26 cellular contexts compared by ENCODE assay signal in the genomic region with DNA sequence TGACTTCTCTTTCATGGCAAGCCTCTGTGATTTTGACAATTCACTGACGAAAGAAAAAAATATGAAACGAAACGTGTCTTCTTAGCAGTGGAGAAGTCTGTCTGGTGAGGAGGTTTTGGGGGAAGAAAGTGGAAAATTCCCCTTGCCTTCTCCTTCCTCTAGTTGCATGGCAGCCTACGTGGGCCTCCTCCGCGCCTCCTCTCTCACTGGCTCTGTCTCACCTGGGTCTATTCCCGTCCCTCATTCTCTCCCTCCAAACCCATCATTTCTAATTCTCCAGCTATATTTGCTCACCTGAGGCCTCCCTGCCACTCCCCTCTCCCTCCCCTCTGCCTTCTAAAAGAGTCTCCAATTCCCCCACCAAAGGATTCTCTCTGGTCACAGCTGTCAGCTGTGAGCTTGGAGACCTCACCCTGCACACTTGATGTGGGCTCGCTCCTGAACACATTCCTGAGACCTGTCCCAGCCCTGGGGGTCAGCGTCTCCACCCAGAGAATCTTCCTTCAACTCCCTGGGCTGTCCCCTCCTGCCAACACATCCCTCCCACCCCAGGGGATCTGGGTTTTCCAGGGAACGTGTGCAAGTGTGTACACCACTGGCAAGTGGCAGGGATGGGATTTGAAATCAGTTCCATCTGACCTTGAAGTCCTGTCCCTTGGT.
"Had no signal": no experiment of that assay in that cellular context is flagged by ENCODE, and none has a peak within 500 bp of the region (broad histone marks: within the 10 kb centered on the region; RNA-seq: fewer than 3 reads in every experiment).

No MANE protein-coding gene starts in this region.

- H3K9me3 ChIP-seq: body of pancreas, heart right ventricle, left ventricle myocardium inferior, thoracic aorta, uterus had no signal

- H3K27ac Mint-ChIP-seq: activated naive CD4-positive, alpha-beta T cell treated with anti-CD3 and anti-CD28 coated beads, Interleukin-2, amount 50 U/mL, for 72 hours; activated T-helper 2 cell treated with anti-CD3 and anti-CD28 coated beads, Interferon-gamma antibody, Interleukin-2, Interleukin-4, amounts not matched to agents 10 μg/mL and 5 μg/mL and 100 μg/mL, durations not matched to agents 14 hours and 24 hours and 36 hours; effector memory CD8-positive, alpha-beta T cell; natural killer cell; stimulated activated effector memory CD8-positive, alpha-beta T cell treated with anti-CD3 and anti-CD28 coated beads, Interleukin-12 subunit alpha, Interleukin-12 subunit beta, amount 100 ng/mL, for 72 hours; stimulated activated naive CD8-positive, alpha-beta T cell treated with anti-CD3 and anti-CD28 coated beads, Interleukin-15, Interleukin-2, amounts not matched to agents 100 ng/mL and 50 ng/mL, for 24 hours had no signal

- H3K27ac ChIP-seq: body of pancreas, coronary artery, dorsolateral prefrontal cortex, heart right ventricle, left ventricle myocardium inferior, thoracic aorta, uterus, VCaP had no signal

- DNase-seq: activated CD4-positive, alpha-beta T cell treated with anti-CD3 and anti-CD28 coated beads for 4 hours; activated CD4-positive, alpha-beta T cell treated with anti-CD3 and anti-CD28 coated beads, Interleukin-2, amount 50 U/mL, for 4 hours; activated T-cell treated with anti-CD3 and anti-CD28 coated beads, Interleukin-2, amount 50 U/mL, for 4 hours; body of pancreas; dorsolateral prefrontal cortex; effector memory CD8-positive, alpha-beta T cell; erythroblast; heart right ventricle; left ventricle myocardium inferior; mesendoderm; natural killer cell; retina; small intestine; stimulated activated CD4-positive, alpha-beta T cell treated with anti-CD3 and anti-CD28 coated beads, Interleukin-4, amount 100 ng/mL, for 24 hours; trophoblast cell; uterus had no signal

- H3K36me3 ChIP-seq: heart right ventricle, left ventricle myocardium inferior, thoracic aorta, uterus had no signal

- FAIRE-seq: small intestine, TTC549 had no signal

- H3K4me3 ChIP-seq: body of pancreas, coronary artery, dorsolateral prefrontal cortex, heart right ventricle, left ventricle myocardium inferior, lung, thoracic aorta, uterus had no signal

- H3K9me3 Mint-ChIP-seq: activated naive CD4-positive, alpha-beta T cell treated with anti-CD3 and anti-CD28 coated beads, Interleukin-2, amount 50 U/mL, for 72 hours; activated T-cell treated with anti-CD3 and anti-CD28 coated beads, Interleukin-2, amount 50 U/mL, for 4 hours; activated T-helper 2 cell treated with anti-CD3 and anti-CD28 coated beads, Interferon-gamma antibody, Interleukin-2, Interleukin-4, amounts not matched to agents 10 μg/mL and 5 μg/mL and 100 μg/mL, durations not matched to agents 14 hours and 24 hours and 36 hours; effector memory CD8-positive, alpha-beta T cell; natural killer cell; stimulated activated effector memory CD8-positive, alpha-beta T cell treated with anti-CD3 and anti-CD28 coated beads, Interleukin-12 subunit alpha, Interleukin-12 subunit beta, amount 100 ng/mL, for 72 hours; stimulated activated naive CD8-positive, alpha-beta T cell treated with anti-CD3 and anti-CD28 coated beads, Interleukin-15, Interleukin-2, amounts not matched to agents 100 ng/mL and 50 ng/mL, for 24 hours had no signal

- H3K27me3 ChIP-seq: body of pancreas, uterus had no signal

- H3K4me1 ChIP-seq: body of pancreas, left ventricle myocardium inferior, uterus had no signal

- H3K36me3 Mint-ChIP-seq: activated naive CD4-positive, alpha-beta T cell treated with anti-CD3 and anti-CD28 coated beads, Interleukin-2, amount 50 U/mL, for 72 hours; natural killer cell; stimulated activated effector memory CD8-positive, alpha-beta T cell treated with anti-CD3 and anti-CD28 coated beads, Interleukin-12 subunit alpha, Interleukin-12 subunit beta, amount 100 ng/mL, for 72 hours had no signal

- H3K4me3 Mint-ChIP-seq: activated T-cell treated with anti-CD3 and anti-CD28 coated beads, Interleukin-2, amount 50 U/mL, for 4 hours; natural killer cell; stimulated activated effector memory CD8-positive, alpha-beta T cell treated with anti-CD3 and anti-CD28 coated beads, Interleukin-12 subunit alpha, Interleukin-12 subunit beta, amount 100 ng/mL, for 72 hours; stimulated activated naive CD8-positive, alpha-beta T cell treated with anti-CD3 and anti-CD28 coated beads, Interleukin-15, Interleukin-2, amounts not matched to agents 100 ng/mL and 50 ng/mL, for 24 hours had no signal

- ATAC-seq: activated naive CD4-positive, alpha-beta T cell treated with anti-CD3 and anti-CD28 coated beads, Interleukin-2, amount 50 U/mL, for 72 hours; activated T-cell treated with anti-CD3 and anti-CD28 coated beads, Interleukin-2, amount 50 U/mL, for 4 hours; body of pancreas; effector memory CD8-positive, alpha-beta T cell; heart right ventricle; natural killer cell; sciatic nerve; stimulated activated effector memory CD8-positive, alpha-beta T cell treated with anti-CD3 and anti-CD28 coated beads, Interleukin-12 subunit alpha, Interleukin-12 subunit beta, amount 100 ng/mL, for 72 hours had no signal
